ENCODE assay signal across 23 cellular contexts in the genomic region with DNA sequence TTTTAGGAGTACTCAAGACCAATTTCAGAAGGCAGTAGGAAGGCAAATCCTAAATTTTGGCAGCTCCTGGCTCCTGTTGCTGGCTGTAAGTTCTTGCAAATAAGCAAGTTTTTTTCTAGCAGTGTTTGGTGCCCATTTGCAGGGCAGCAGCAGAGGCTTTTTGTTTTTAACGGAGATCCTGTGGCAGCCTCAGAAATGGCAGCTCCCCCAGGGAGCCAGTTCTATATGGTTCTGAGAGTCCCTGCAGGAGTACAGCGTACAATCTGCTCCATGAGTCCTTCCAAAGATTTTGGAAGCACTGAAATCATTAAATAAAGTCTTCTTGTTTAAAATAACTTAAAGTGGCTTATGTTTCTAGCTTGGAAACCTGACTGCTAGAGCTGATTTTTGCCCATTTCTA.
"Had no signal": no experiment of that assay in that cellular context is flagged by ENCODE, and none has a peak within 500 bp of the region (broad histone marks: within the 10 kb centered on the region; RNA-seq: fewer than 3 reads in every experiment).

No MANE protein-coding gene starts in this region.

- H3K4me3 ChIP-seq: colonic mucosa, gastrocnemius medialis, hepatocyte, left lung, mucosa of descending colon, ovary, right lobe of liver, thoracic aorta, tibial nerve, upper lobe of left lung had no signal

- H3K27ac ChIP-seq: colonic mucosa, epithelial cell of prostate, gastrocnemius medialis, hepatocyte, left lung, ovary, right lobe of liver, thoracic aorta, tibial nerve, upper lobe of left lung had no signal

- H3K27me3 ChIP-seq: colonic mucosa, gastrocnemius medialis, hepatocyte, left lung, ovary, right lobe of liver, tibial nerve, upper lobe of left lung had no signal

- H3K9me3 ChIP-seq: colonic mucosa, gastrocnemius medialis, left lung, mucosa of descending colon, ovary, right lobe of liver, thoracic aorta, tibial nerve, upper lobe of left lung had no signal

- H3K4me1 ChIP-seq: colonic mucosa, gastrocnemius medialis, left lung, right lobe of liver, tibial nerve, upper lobe of left lung had no signal

- DNase-seq: colonic mucosa; effector CD8-positive, alpha-beta T cell; endodermal cell; foreskin fibroblast; gastrocnemius medialis; head of caudate nucleus; left cardiac atrium; left lung; mesenchymal stem cell; mucosa of descending colon; naive B cell; nucleus accumbens; ovary; small intestine; stimulated activated CD4-positive, alpha-beta T cell treated with anti-CD3 and anti-CD28 coated beads, Interleukin-15, amount 100 ng/mL, for 24 hours; stimulated activated CD4-positive, alpha-beta T cell treated with anti-CD3 and anti-CD28 coated beads, Interleukin-2, amount 100 ng/mL, for 48 hours; stimulated activated naive B cell treated with anti-CD40 and anti-IgM and Interleukin-4, amounts not matched to agents 10 μg/mL and 1 μg/mL and 100 μg/mL, for 72 hours; upper lobe of left lung had no signal

- H3K4me2 ChIP-seq: hepatocyte had no signal

- H2AFZ ChIP-seq: hepatocyte had no signal

- H3K36me3 ChIP-seq: colonic mucosa, gastrocnemius medialis, left lung, ovary, right lobe of liver, thoracic aorta, tibial nerve, upper lobe of left lung had no signal

- H3K79me2 ChIP-seq: hepatocyte had no signal
